In genomic region chr17:15263206-15263579, GRCh38 we compare ENCODE assay signal across 8 cellular contexts. TPM values are rescaled to one million over a fixed set of nuclear protein-coding genes. Genes with fewer than 3 reads are reported as not detected.
DNase-seq lines count a peak whose midpoint lies in the region; ATAC-seq and TF ChIP-seq lines count a peak whose summit lies in the region.

No MANE protein-coding gene starts in this region.

- H3K27me3 ChIP-seq in endodermal cell (ENCODE audit: control insufficient read depth, insufficient read depth, low read length, poor library complexity, severe bottlenecking) (peaks cover 94% of the 10 kb centered on the region), lower lobe of right lung (ENCODE audit: low read depth) (peaks cover 12% of the 10 kb centered on the region)

- H3K27me3 Mint-ChIP-seq in endodermal cell (ENCODE audit: insufficient read depth) (peaks cover 99% of the 10 kb centered on the region), type B pancreatic cell (peaks cover 96% of the 10 kb centered on the region)
- H3K27me3 Mint-ChIP-seq in activated CD8-positive, alpha-beta T cell treated with anti-CD3 and anti-CD28 coated beads, Interleukin-2, amount 10 ng/mL, durations not matched to agents 7 days and 5 days (ENCODE audit: low read depth): peaks cover 67% of the 10 kb centered on the region

- POLR2A ChIA-PET in activated CD8-positive, alpha-beta T cell treated with anti-CD3 and anti-CD28 coated beads, Interleukin-2, amount 10 ng/mL, durations not matched to agents 7 days and 5 days (lab: Charles Lee): interaction anchor here (0.6 kb wide), 1 partner anchor 154 kb away, joined by 3 read pairs; no protein-coding TSS in a partner anchor

- intact Hi-C loops in lower lobe of right lung (cut with DNase I): no loop called here

- H3K27ac ChIP-seq in endodermal cell (ENCODE audit: low read depth, low read length) (no peak overlapping the region), lower lobe of right lung (peak overlapping the region; percentile 91)

- DNase-seq in LHCN-M2 (ENCODE audit: low read depth): peak; percentile 72
- DNase-seq in endodermal cell: no peak
- peak; percentile 71 for DNase-seq in lower lobe of right lung
- no peak for DNase-seq in type B pancreatic cell (ENCODE audit: extremely low spot score, unreplicated experiment)
- DNase-seq in NCI-H748 treated with DMSO at 0.1 percent for 48 hours (lab: John Stamatoyannopoulos, UW): no peak
- no peak for DNase-seq in activated CD8-positive, alpha-beta T cell treated with anti-CD3 and anti-CD28 coated beads, Interleukin-2, amount 10 ng/mL, durations not matched to agents 7 days and 5 days

- H3K4me3 Mint-ChIP-seq in endodermal cell (peak overlapping the region; percentile 78), type B pancreatic cell (peak overlapping the region; percentile 94)
- no peak overlapping the region for H3K4me3 Mint-ChIP-seq in activated CD8-positive, alpha-beta T cell treated with anti-CD3 and anti-CD28 coated beads, Interleukin-2, amount 10 ng/mL, durations not matched to agents 7 days and 5 days

- H3K9ac ChIP-seq in endodermal cell (ENCODE audit: extremely low read depth, low read length, poor library complexity, severe bottlenecking): no peak overlapping the region

- H3K4me1 Mint-ChIP-seq in endodermal cell: peaks cover 20% of the 10 kb centered on the region
- peaks cover 8% of the 10 kb centered on the region for H3K4me1 Mint-ChIP-seq in type B pancreatic cell (ENCODE audit: unreplicated experiment)
- peaks cover 19% of the 10 kb centered on the region for H3K4me1 Mint-ChIP-seq in activated CD8-positive, alpha-beta T cell treated with anti-CD3 and anti-CD28 coated beads, Interleukin-2, amount 10 ng/mL, durations not matched to agents 7 days and 5 days (ENCODE audit: low read depth)

- CTCF ChIA-PET in activated CD8-positive, alpha-beta T cell treated with anti-CD3 and anti-CD28 coated beads, Interleukin-2, amount 10 ng/mL, durations not matched to agents 7 days and 5 days (lab: Charles Lee): interaction anchor here (2.5 kb wide), 1 partner anchor 240 kb away, joined by 13 read pairs; no protein-coding TSS in a partner anchor

- H3K27ac Mint-ChIP-seq in endodermal cell: no peak overlapping the region
- H3K27ac Mint-ChIP-seq in type B pancreatic cell: no peak overlapping the region
- H3K27ac Mint-ChIP-seq in activated CD8-positive, alpha-beta T cell treated with anti-CD3 and anti-CD28 coated beads, Interleukin-2, amount 10 ng/mL, durations not matched to agents 7 days and 5 days: no peak overlapping the region

- ATAC-seq in lower lobe of right lung (peak; percentile 30 to 45), HG03442 (IDR thresholded peaks at IDR 0.05; ENCODE audit: unreplicated experiment) (no peak), HG03520 (IDR thresholded peaks at IDR 0.05; ENCODE audit: unreplicated experiment) (no peak)
- ATAC-seq in activated CD8-positive, alpha-beta T cell treated with anti-CD3 and anti-CD28 coated beads, Interleukin-2, amount 10 ng/mL, durations not matched to agents 7 days and 5 days: no peak

- no peaks in the 10 kb centered on the region for H3K9me3 Mint-ChIP-seq in endodermal cell
- H3K9me3 Mint-ChIP-seq in type B pancreatic cell: no peaks in the 10 kb centered on the region
- no peaks in the 10 kb centered on the region for H3K9me3 Mint-ChIP-seq in activated CD8-positive, alpha-beta T cell treated with anti-CD3 and anti-CD28 coated beads, Interleukin-2, amount 10 ng/mL, durations not matched to agents 7 days and 5 days (ENCODE audit: insufficient read depth)

- 0 to 5% methylated on average over 3 to 16 of the region's 17 CpGs for WGBS in endodermal cell (ENCODE audit: insufficient coverage in 1 of 2, insufficient read length in 1 of 2), 2 experiments

- H3K9me3 ChIP-seq in endodermal cell (ENCODE audit: control insufficient read depth, low read length) (no peaks in the 10 kb centered on the region), lower lobe of right lung (no peaks in the 10 kb centered on the region)

- H3K4me3 ChIP-seq in endodermal cell (ENCODE audit: low read length): peak overlapping the region; percentile 88
- H3K4me3 ChIP-seq in lower lobe of right lung: peak overlapping the region; percentile 69

- TF ChIP-seq CTCF in endodermal cell (conservative IDR thresholded peaks at IDR 0.05) (no peak), lower lobe of right lung (IDR thresholded peaks at IDR 0.05) (no peak), type B pancreatic cell (conservative IDR thresholded peaks at IDR 0.05) (no peak)

- H3K36me3 Mint-ChIP-seq in endodermal cell (ENCODE audit: low read depth) (no peaks in the 10 kb centered on the region), type B pancreatic cell (no peaks in the 10 kb centered on the region)
- no peaks in the 10 kb centered on the region for H3K36me3 Mint-ChIP-seq in activated CD8-positive, alpha-beta T cell treated with anti-CD3 and anti-CD28 coated beads, Interleukin-2, amount 10 ng/mL, durations not matched to agents 7 days and 5 days (ENCODE audit: low read depth)

- H3K36me3 ChIP-seq in endodermal cell (ENCODE audit: control insufficient read depth, insufficient read depth, low read length) (no peaks in the 10 kb centered on the region), lower lobe of right lung (peaks cover 13% of the 10 kb centered on the region)

- H3K4me1 ChIP-seq in endodermal cell (ENCODE audit: control insufficient read depth, insufficient read depth, low read length): no peaks in the 10 kb centered on the region
- H3K4me1 ChIP-seq in lower lobe of right lung: peaks cover 29% of the 10 kb centered on the region

RNA-seq across cellular contexts. Expression of gene PMP22, which starts 1.9 kb away (rescaled TPM):
- total RNA-seq in LHCN-M2 (2014; rRNA removed): 23.6 and 26.4 TPM in 2 replicates
- 29.3 TPM for polyA plus RNA-seq in LHCN-M2 (2012)
- 1 to 10 TPM; 3.1 to 5.5 TPM for total RNA-seq in endodermal cell
- 16.4 TPM for polyA plus RNA-seq in endodermal cell (2013, experiment 1 of 2)
- polyA plus RNA-seq in endodermal cell (2013, experiment 2 of 2): 15.9 TPM
- 125 TPM for total RNA-seq in lower lobe of right lung
- total RNA-seq in type B pancreatic cell (ENCODE audit: low replicate concordance): 5.8 and 16.2 TPM in 2 replicates
- total RNA-seq in activated CD8-positive, alpha-beta T cell treated with anti-CD3 and anti-CD28 coated beads, Interleukin-2, amount 10 ng/mL, durations not matched to agents 7 days and 5 days: not detected

Comparison
In these comparisons a context has a peak if more than half of its experiments do, and no peak if none do; other contexts are left out.
1. DNase-seq: peak in LHCN-M2 (single experiment) and lower lobe of right lung (single experiment); none in endodermal cell (single experiment), type B pancreatic cell (single experiment), NCI-H748 treated with DMSO at 0.1 percent for 48 hours (single experiment) and activated CD8-positive, alpha-beta T cell treated with anti-CD3 and anti-CD28 coated beads, Interleukin-2, amount 10 ng/mL, durations not matched to agents 7 days and 5 days (single experiment).
2. ATAC-seq: peak in lower lobe of right lung (2 of 2); none in HG03442 (single experiment), activated CD8-positive, alpha-beta T cell treated with anti-CD3 and anti-CD28 coated beads, Interleukin-2, amount 10 ng/mL, durations not matched to agents 7 days and 5 days (single experiment) and HG03520 (single experiment).